ENCODE assay signal across 10 cellular contexts in the genomic region with DNA sequence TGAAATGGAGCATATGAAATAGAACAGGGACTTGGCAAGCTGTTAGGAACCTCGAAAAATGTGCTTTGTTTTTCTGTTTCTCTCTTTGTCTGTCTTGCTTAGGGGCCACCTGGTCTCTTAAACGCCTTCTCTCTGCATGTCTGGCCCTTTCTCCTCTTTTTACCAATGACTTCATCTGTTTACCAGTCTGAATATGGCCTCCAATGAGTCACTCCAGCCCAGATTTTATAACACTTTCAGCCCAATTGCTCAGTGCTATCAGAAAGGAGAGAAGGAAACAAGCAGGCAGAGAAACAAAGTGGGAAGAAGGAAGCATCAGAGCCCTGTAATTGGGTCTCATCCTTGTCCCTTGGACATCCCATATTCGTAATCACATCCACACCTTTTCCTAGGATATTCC.
A peak's percentile ranks its signal among the peaks of the same experiment; 100 is the strongest.
DNase-seq lines count a peak whose midpoint lies in the region; ATAC-seq and TF ChIP-seq lines count a peak whose summit lies in the region.
"Had no signal": no experiment of that assay in that cellular context is flagged by ENCODE, and none has a peak within 500 bp of the region (broad histone marks: within the 10 kb centered on the region; RNA-seq: fewer than 3 reads in every experiment).

No MANE protein-coding gene starts in this region.

- CTCF ChIA-PET in MCF 10A (lab: Yijun Ruan, JAX): interaction anchor here (0.6 to 1.6 kb wide), 3 partner anchors 25 to 166 kb away, joined by 3 to 5 read pairs (median 4); no protein-coding TSS in a partner anchor

- POLR2A ChIA-PET in MCF 10A (lab: Yijun Ruan, JAX): interaction anchor here (0.6 to 1.0 kb wide), 2 partner anchors 14 to 594 kb away, joined by 3 read pairs; no protein-coding TSS in a partner anchor

- H3K36me3 Mint-ChIP-seq in MCF 10A (ENCODE audit: insufficient read depth, unreplicated experiment): no peaks in the 10 kb centered on the region
- H3K36me3 Mint-ChIP-seq: CD4-positive, CD25-positive, alpha-beta regulatory T cell had no signal

- no peak overlapping the region for H3K27ac Mint-ChIP-seq in MCF 10A (ENCODE audit: low read depth, unreplicated experiment)
- H3K27ac Mint-ChIP-seq: CD4-positive, CD25-positive, alpha-beta regulatory T cell had no signal

- H3K9me3 Mint-ChIP-seq in MCF 10A (ENCODE audit: unreplicated experiment): no peaks in the 10 kb centered on the region
- H3K9me3 Mint-ChIP-seq: activated T-cell treated with anti-CD3 and anti-CD28 coated beads, Interleukin-2, amount 50 U/mL, for 4 hours; CD4-positive, CD25-positive, alpha-beta regulatory T cell had no signal

- no peak for TF ChIP-seq CTCF in MCF 10A (IDR thresholded peaks at IDR 0.05; ENCODE audit: unreplicated experiment)

- BruUV-seq in MCF 10A (replicated peaks; lab: Mats Ljungman, UMichigan): no TSS peak

- no peak overlapping the region for H3K4me3 Mint-ChIP-seq in MCF 10A (ENCODE audit: unreplicated experiment)
- H3K4me3 Mint-ChIP-seq: activated T-cell treated with anti-CD3 and anti-CD28 coated beads, Interleukin-2, amount 50 U/mL, for 4 hours; CD4-positive, CD25-positive, alpha-beta regulatory T cell had no signal

- intact Hi-C loops in MCF 10A (cut with micrococcal nuclease): no loop called here

- H3K27me3 Mint-ChIP-seq in MCF 10A (ENCODE audit: insufficient read depth, unreplicated experiment): no peaks in the 10 kb centered on the region

- DNase-seq in AG20443 (ENCODE audit: low spot score): peak; percentile 61
- DNase-seq in NCI-H1694 (lab: John Stamatoyannopoulos, UW): peak; percentile 53
- peak; percentile 24 for DNase-seq in MCF 10A (ENCODE audit: unreplicated experiment)
- peak; percentile 10 for DNase-seq in left kidney (ENCODE audit: low read depth, low spot score)
- DNase-seq in activated CD8-positive, alpha-beta memory T cell treated with anti-CD3 and anti-CD28 coated beads, Interleukin-2, amount 50 U/mL, for 4 hours: no peak
- no peak for DNase-seq in NOMO-1 (lab: John Stamatoyannopoulos, UW; ENCODE audit: unreplicated experiment in 2 of 2)
- DNase-seq: activated T-cell treated with anti-CD3 and anti-CD28 coated beads, Interleukin-2, amount 50 U/mL, for 4 hours; CD4-positive, CD25-positive, alpha-beta regulatory T cell had no signal

- no peaks in the 10 kb centered on the region for H3K4me1 Mint-ChIP-seq in MCF 10A (ENCODE audit: insufficient read depth, unreplicated experiment)

- no peak for ATAC-seq in HG02970 (IDR thresholded peaks at IDR 0.05; ENCODE audit: low FRiP score, unreplicated experiment)
- ATAC-seq in GM19395 (IDR thresholded peaks at IDR 0.05; ENCODE audit: unreplicated experiment): no peak

Comparison
In these comparisons a context has a peak if more than half of its experiments do, and no peak if none do; other contexts are left out.
1. DNase-seq: peak in AG20443 (single experiment), NCI-H1694 (single experiment), MCF 10A (single experiment) and left kidney (single experiment); none in activated CD8-positive, alpha-beta memory T cell treated with anti-CD3 and anti-CD28 coated beads, Interleukin-2, amount 50 U/mL, for 4 hours (single experiment) and NOMO-1 (0 of 2).